Comparison of ENCODE assay signal across 10 cellular contexts in the genomic region with DNA sequence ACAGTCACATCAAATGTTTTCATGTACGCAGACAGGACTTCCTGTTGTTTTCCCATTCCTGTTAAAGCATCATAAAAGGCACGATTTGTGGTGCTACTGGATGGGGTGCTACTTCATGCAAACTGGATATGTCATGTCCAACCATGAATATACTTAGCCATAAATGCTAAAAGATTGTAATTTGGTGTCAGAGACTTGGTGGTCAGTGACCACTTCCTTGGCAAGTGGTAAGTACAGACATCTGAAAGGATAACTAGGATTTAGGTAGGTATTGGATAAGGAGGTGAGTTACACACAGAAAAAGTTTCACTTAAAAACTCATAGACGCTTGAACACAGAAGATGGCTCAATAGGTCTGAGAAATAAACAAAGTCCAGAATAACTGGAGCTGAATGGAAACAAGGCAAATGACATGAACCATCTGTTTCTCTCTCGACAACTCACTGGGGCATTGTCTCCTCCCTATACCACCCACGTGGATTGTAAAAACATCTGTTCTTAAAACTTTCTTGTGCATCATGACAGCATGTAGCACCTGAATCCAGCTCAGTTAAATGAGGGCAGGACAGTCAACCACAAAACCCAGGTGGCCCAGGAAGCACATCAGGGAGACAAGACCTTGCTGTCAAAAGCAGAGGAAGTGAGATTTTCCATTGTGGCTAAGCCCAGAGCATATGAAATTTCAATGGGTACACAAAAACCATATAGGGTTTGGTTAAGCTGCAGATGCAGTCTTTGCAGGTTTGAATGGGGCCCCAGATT. TPM values are rescaled to one million over a fixed set of nuclear protein-coding genes. Genes with fewer than 3 reads are reported as not detected.
DNase-seq lines count a peak whose midpoint lies in the region; ATAC-seq and TF ChIP-seq lines count a peak whose summit lies in the region.
"Had no signal": no experiment of that assay in that cellular context is flagged by ENCODE, and none has a peak within 500 bp of the region (broad histone marks: within the 10 kb centered on the region; RNA-seq: fewer than 3 reads in every experiment).

No MANE protein-coding gene starts in this region.

- H3K4me3 ChIP-seq in neural progenitor cell (no peak overlapping the region), smooth muscle cell (no peak overlapping the region)

- peak overlapping the region in 5 of 8 donors; percentile 6 to 63 (median 44) for H3K4me3 Mint-ChIP-seq in naive B cell
- H3K4me3 Mint-ChIP-seq in neural progenitor cell: no peak overlapping the region
- H3K4me3 Mint-ChIP-seq: natural killer cell treated with Interleukin-12 subunit alpha and Interleukin-12 subunit beta and Interleukin-15 and Interleukin-18, amount 100 ng/mL, for 72 hours had no signal

- H3K9me3 Mint-ChIP-seq in naive B cell: no peaks in the 10 kb centered on the region
- no peaks in the 10 kb centered on the region for H3K9me3 Mint-ChIP-seq in neural progenitor cell
- H3K9me3 Mint-ChIP-seq: natural killer cell treated with Interleukin-12 subunit alpha and Interleukin-12 subunit beta and Interleukin-15 and Interleukin-18, amount 100 ng/mL, for 72 hours had no signal

- H3K4me1 ChIP-seq in neural progenitor cell (no peaks in the 10 kb centered on the region), smooth muscle cell (ENCODE audit: low read depth) (no peaks in the 10 kb centered on the region)

- H3K36me3 Mint-ChIP-seq in naive B cell (no peaks in the 10 kb centered on the region), neural progenitor cell (no peaks in the 10 kb centered on the region)
- H3K36me3 Mint-ChIP-seq: natural killer cell treated with Interleukin-12 subunit alpha and Interleukin-12 subunit beta and Interleukin-15 and Interleukin-18, amount 100 ng/mL, for 72 hours had no signal

- H3K27me3 ChIP-seq in neural progenitor cell: peaks cover 100% of the 10 kb centered on the region
- H3K27me3 ChIP-seq in smooth muscle cell (ENCODE audit: low read depth): peaks cover 82% of the 10 kb centered on the region

- H3K4me1 Mint-ChIP-seq in naive B cell: peaks cover 45 to 53% (median 46%) of the 10 kb centered on the region in 3 donors
- no peaks in the 10 kb centered on the region for H3K4me1 Mint-ChIP-seq in neural progenitor cell

- H3K36me3 ChIP-seq in neural progenitor cell: no peaks in the 10 kb centered on the region
- no peaks in the 10 kb centered on the region for H3K36me3 ChIP-seq in smooth muscle cell (ENCODE audit: low read depth)

- TF ChIP-seq POLR2A in Raji (IDR thresholded peaks at IDR 0.05; ENCODE audit: insufficient read depth, low read depth, low read length): peak; percentile 11; the same call in 1 of the 2 replicates

- H3K27ac Mint-ChIP-seq in naive B cell (peak overlapping the region; percentile 69 to 98 (median 88)), neural progenitor cell (no peak overlapping the region)

- H3K9ac ChIP-seq in neural progenitor cell (no peak overlapping the region), smooth muscle cell (ENCODE audit: low read depth) (no peak overlapping the region)

- peak; percentile 84 for ATAC-seq in GM18909 (IDR thresholded peaks at IDR 0.05; ENCODE audit: poor library complexity, unreplicated experiment)
- peak; percentile 64 for ATAC-seq in HG02610 (IDR thresholded peaks at IDR 0.05; ENCODE audit: unreplicated experiment)
- peak; percentile 91 to 92 for ATAC-seq in naive B cell (ENCODE audit: low read depth in 2 of 2)

- no peak overlapping the region for H3K27ac ChIP-seq in neural progenitor cell
- no peak overlapping the region for H3K27ac ChIP-seq in smooth muscle cell (ENCODE audit: low read depth)

- 62% methylated on average over 5 of the region's 5 CpGs for WGBS in smooth muscle cell (ENCODE audit: low lambda C conversion rate)

- H2AFZ ChIP-seq in neural progenitor cell (replicated peaks) (no peak overlapping the region), smooth muscle cell (ENCODE audit: low read depth) (no peak overlapping the region)

- H3K79me2 ChIP-seq in neural progenitor cell (ENCODE audit: low read depth) (no peaks in the 10 kb centered on the region), smooth muscle cell (ENCODE audit: low read depth) (no peaks in the 10 kb centered on the region)

- H3K4me2 ChIP-seq in neural progenitor cell: no peak overlapping the region
- H3K4me2 ChIP-seq in smooth muscle cell: no peak overlapping the region

- H3F3A ChIP-seq in neural progenitor cell (ENCODE audit: low read depth): no peaks in the 10 kb centered on the region
- no peaks in the 10 kb centered on the region for H3F3A ChIP-seq in smooth muscle cell (ENCODE audit: low read depth)

- TF ChIP-seq CTCF in neural progenitor cell (IDR thresholded peaks at IDR 0.05) (no peak), smooth muscle cell (IDR thresholded peaks at IDR 0.05; ENCODE audit: borderline replicate concordance, insufficient read depth, poor library complexity, severe bottlenecking) (no peak)

- DNase-seq in naive B cell (peak; percentile 78), neural progenitor cell (ENCODE audit: low spot score) (no peak), DMS114 treated with DMSO at 0.1 percent for 48 hours (lab: John Stamatoyannopoulos, UW; ENCODE audit: unreplicated experiment) (no peak), AG20443 (ENCODE audit: low spot score) (no peak), smooth muscle cell (lab: John Stamatoyannopoulos, UW; ENCODE audit: unreplicated experiment) (no peak)

- H3K27me3 Mint-ChIP-seq in naive B cell (no peaks in the 10 kb centered on the region), neural progenitor cell (ENCODE audit: insufficient read depth, low read depth) (peaks cover 5% of the 10 kb centered on the region)
- H3K27me3 Mint-ChIP-seq: natural killer cell treated with Interleukin-12 subunit alpha and Interleukin-12 subunit beta and Interleukin-15 and Interleukin-18, amount 100 ng/mL, for 72 hours had no signal

- no peaks in the 10 kb centered on the region for H3K9me3 ChIP-seq in neural progenitor cell (ENCODE audit: low read depth)
- H3K9me3 ChIP-seq in smooth muscle cell (replicated peaks; ENCODE audit: low read depth): no peaks in the 10 kb centered on the region

- H4K20me1 ChIP-seq in neural progenitor cell (ENCODE audit: low read depth): no peaks in the 10 kb centered on the region
- H4K20me1 ChIP-seq in smooth muscle cell (ENCODE audit: low read depth): no peaks in the 10 kb centered on the region

RNA-seq across cellular contexts. Expression of a gene that starts 22.1 kb away (rescaled TPM):
- polyA plus RNA-seq in naive B cell (ENCODE audit: low read depth in 6 of 6) (100 to 1,000 TPM; 233 to 640 (median 475) TPM), smooth muscle cell (not detected in 2 replicates)
- total RNA-seq in neural progenitor cell (ENCODE audit: low replicate concordance) (not detected in 2 replicates), smooth muscle cell (not detected in 2 replicates)
- total RNA-seq: activated CD8-positive, alpha-beta memory T cell treated with anti-CD3 and anti-CD28 coated beads for 36 hours had no signal
